ENCODE assay signal across 8 cellular contexts in the genomic region with DNA sequence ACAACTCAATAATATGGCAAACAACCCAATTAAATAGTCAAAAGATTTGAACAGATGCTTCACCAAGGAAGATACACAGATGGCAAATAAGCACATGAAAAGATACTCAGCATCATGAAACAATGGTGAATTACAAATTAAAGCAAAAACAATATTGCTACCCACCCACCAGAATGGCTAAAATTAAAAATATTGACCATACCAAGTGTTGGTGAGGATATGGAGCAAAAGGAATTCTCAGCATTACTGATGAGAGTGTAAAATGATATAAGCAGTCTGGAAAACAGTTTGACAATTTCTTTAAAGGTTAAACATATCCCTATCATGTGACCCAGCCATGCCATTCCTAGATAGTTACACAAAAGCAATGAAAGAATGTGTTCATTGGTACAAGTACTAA.
"Had no signal": no experiment of that assay in that cellular context is flagged by ENCODE, and none has a peak within 500 bp of the region (broad histone marks: within the 10 kb centered on the region; RNA-seq: fewer than 3 reads in every experiment).

No MANE protein-coding gene starts in this region.

- H3K4me3 ChIP-seq: GM12878 had no signal

- ATAC-seq: GM12878 had no signal

- DNase-seq: GDM1, GF-D8 had no signal

- FAIRE-seq: G401.6, GM12878, GM12891, GM12892, GM18507, GM19239 had no signal
